In genomic region chr1:28886731-28887417, GRCh38 we compare ENCODE assay signal across 8 cellular contexts. TPM values are rescaled to one million over a fixed set of nuclear protein-coding genes. Genes with fewer than 3 reads are reported as not detected.
DNase-seq lines count a peak whose midpoint lies in the region; ATAC-seq and TF ChIP-seq lines count a peak whose summit lies in the region.

No MANE protein-coding gene starts in this region.

- H3K27me3 ChIP-seq in right lobe of liver: no peaks in the 10 kb centered on the region

- H3K4me3 ChIP-seq in right lobe of liver: peak overlapping the region; percentile 58 to 94 (median 85)

- peaks cover 0 to 25% (median 9%) of the 10 kb centered on the region in 4 donors for H3K4me1 ChIP-seq in right lobe of liver

- peak; percentile 94 for DNase-seq in 8988T
- peak; percentile 86 for DNase-seq in NCI-H69 (lab: John Stamatoyannopoulos, UW)
- DNase-seq in activated CD4-positive, alpha-beta T cell treated with anti-CD3 and anti-CD28 coated beads, Interleukin-2, amount 50 U/mL, for 48 hours: peak; percentile 91 to 92
- DNase-seq in dermis microvascular lymphatic vessel endothelial cell (ENCODE audit: low read depth in 2 of 2): peak; percentile 51 to 88
- DNase-seq in right lobe of liver: peak; percentile 93 to 94 (median 94)
- DNase-seq in stimulated activated CD4-positive, alpha-beta T cell treated with anti-CD3 and anti-CD28 coated beads, Interleukin-4, amount 100 ng/mL, for 4 hours: peak; percentile 89 to 91

- no peaks in the 10 kb centered on the region for H3K36me3 ChIP-seq in right lobe of liver

- no peak for TF ChIP-seq CTCF in right lobe of liver (IDR thresholded peaks at IDR 0.05)

- TF ChIP-seq POLR2A in right lobe of liver (IDR thresholded peaks at IDR 0.05): peak; percentile 90

- H3K9me3 ChIP-seq in right lobe of liver: no peaks in the 10 kb centered on the region

- intact Hi-C loops in right lobe of liver (cut with DNase I): loop anchor here in 1 of 2 donors (10.0 kb wide), 1 partner anchor 318 kb away; no protein-coding TSS in a partner anchor

- ATAC-seq in GM18511 (IDR thresholded peaks at IDR 0.05; ENCODE audit: unreplicated experiment) (peak; percentile 66), HG03196 (IDR thresholded peaks at IDR 0.05; ENCODE audit: unreplicated experiment) (peak; percentile 43), right lobe of liver (peak; percentile 73 to 84 (median 80))

- H3K27ac ChIP-seq in right lobe of liver: peak overlapping the region; percentile 62 to 87 (median 84)

- WGBS in right lobe of liver (ENCODE audit: insufficient coverage, low coverage, low lambda C conversion rate, missing lambda C conversion rate): 19% methylated on average over 2 of the region's 43 CpGs

RNA-seq across cellular contexts. Expression of gene EPB41, which starts 27.5 kb away (rescaled TPM):
- 16.0 and 19.5 TPM in 2 replicates for total RNA-seq in dermis microvascular lymphatic vessel endothelial cell
- 10 to 100 TPM; 35.3 to 58.7 (median 49.2) TPM for total RNA-seq in right lobe of liver

Comparison
In these comparisons a context has a peak if more than half of its experiments do, and no peak if none do; other contexts are left out.
1. Peak in every context shown above with its lines: DNase-seq, ATAC-seq, H3K4me3 ChIP-seq and H3K27ac ChIP-seq.